8 cellular contexts compared by ENCODE assay signal in genomic region chr21:42527489-42528158, GRCh38. TPM values are rescaled to one million over a fixed set of nuclear protein-coding genes. Genes with fewer than 3 reads are reported as not detected.
DNase-seq lines count a peak whose midpoint lies in the region; ATAC-seq and TF ChIP-seq lines count a peak whose summit lies in the region.

No MANE protein-coding gene starts in this region.

- no peak overlapping the region for H2AFZ ChIP-seq in DND-41 (ENCODE audit: low read depth, low read length)

- peak overlapping the region; percentile 79 for H3K4me2 ChIP-seq in DND-41 (ENCODE audit: insufficient read depth, low read length)

- DNase-seq in DND-41, result peak; percentile 82
- peak; percentile 67 for DNase-seq in activated CD8-positive, alpha-beta memory T cell treated with anti-CD3 and anti-CD28 coated beads, Interleukin-2, amount 50 U/mL, for 48 hours
- no peak for DNase-seq in lower lobe of right lung
- DNase-seq in type B pancreatic cell (ENCODE audit: extremely low spot score, unreplicated experiment), result no peak
- DNase-seq in putamen (ENCODE audit: low spot score), result no peak
- no peak for DNase-seq in ACHN

- H3K79me2 ChIP-seq in DND-41 (ENCODE audit: insufficient read depth, low read length), result no peaks in the 10 kb centered on the region

- H3K27me3 ChIP-seq in DND-41 (ENCODE audit: insufficient read depth, low read length, poor library complexity), result no peaks in the 10 kb centered on the region
- no peaks in the 10 kb centered on the region for H3K27me3 ChIP-seq in lower lobe of right lung (ENCODE audit: low read depth)

- intact Hi-C loops in lower lobe of right lung (cut with DNase I), result no loop called here

- peaks cover 26% of the 10 kb centered on the region for H3K4me1 ChIP-seq in DND-41 (ENCODE audit: insufficient read depth, low read length)
- peaks cover 79% of the 10 kb centered on the region for H3K4me1 ChIP-seq in lower lobe of right lung

- H3K4me3 ChIP-seq in DND-41 (ENCODE audit: low read depth in 1 of 2, low read length in 2 of 2) (peak overlapping the region in 1 of 2 experiments; percentile 49; a peak in 2 of 4 replicates), lower lobe of right lung (peak overlapping the region; percentile 25)

- H3K27ac ChIP-seq in DND-41 (ENCODE audit: low read length) (peak overlapping the region; percentile 66), lower lobe of right lung (peak overlapping the region; percentile 75)

- H3K36me3 Mint-ChIP-seq in type B pancreatic cell, result peaks cover 5% of the 10 kb centered on the region

- peaks cover 43% of the 10 kb centered on the region for H3K4me1 Mint-ChIP-seq in type B pancreatic cell (ENCODE audit: unreplicated experiment)

- H3K9ac ChIP-seq in DND-41 (ENCODE audit: low read depth, low read length), result peak overlapping the region; percentile 38

- H3K9me3 ChIP-seq in DND-41 (ENCODE audit: insufficient read depth, low read length, severe bottlenecking) (no peaks in the 10 kb centered on the region), lower lobe of right lung (no peaks in the 10 kb centered on the region)

- peak overlapping the region; percentile 28 for H3K4me3 Mint-ChIP-seq in type B pancreatic cell

- H3K9me3 Mint-ChIP-seq in type B pancreatic cell, result no peaks in the 10 kb centered on the region

- peaks cover 27% of the 10 kb centered on the region for H4K20me1 ChIP-seq in DND-41 (ENCODE audit: insufficient read depth, low read length)

- no peak for TF ChIP-seq CTCF in DND-41 (IDR thresholded peaks at IDR 0.05; ENCODE audit: borderline replicate concordance, extremely low read depth, low read length, poor library complexity, severe bottlenecking)
- TF ChIP-seq CTCF in lower lobe of right lung (IDR thresholded peaks at IDR 0.05), result no peak
- no peak for TF ChIP-seq CTCF in type B pancreatic cell (conservative IDR thresholded peaks at IDR 0.05)

- no peaks in the 10 kb centered on the region for H3K27me3 Mint-ChIP-seq in type B pancreatic cell

- ATAC-seq in DND-41 (ENCODE audit: insufficient read depth, low read depth) (peak; percentile 99), HG02852 (IDR thresholded peaks at IDR 0.05; ENCODE audit: unreplicated experiment) (peak; percentile 34), lower lobe of right lung (no peak), HG03571 (IDR thresholded peaks at IDR 0.05; ENCODE audit: unreplicated experiment) (no peak)

- peak overlapping the region; percentile 56 for H3K27ac Mint-ChIP-seq in type B pancreatic cell

- H3K36me3 ChIP-seq in DND-41 (ENCODE audit: insufficient read depth, low read length), result 0 out of 2 replicates have a peak, but pooled peaks cover 6% of the 10 kb centered on the region
- H3K36me3 ChIP-seq in lower lobe of right lung, result peaks cover 13% of the 10 kb centered on the region

- in situ Hi-C loops in ACHN (cut with HindIII; ENCODE audit: low pct_ligation_motif_present, low pct_unique_long_range_greater_than_20kb, low sequenced_read_pairs), result no loop called here

RNA-seq across cellular contexts. Expression of gene SLC37A1, which starts 14.0 kb away (rescaled TPM):
- total RNA-seq in lower lobe of right lung (28.9 TPM), type B pancreatic cell (ENCODE audit: low replicate concordance) (24.8 and 44.2 TPM in 2 replicates)

RNA-seq across cellular contexts. Expression of gene RSPH1, which starts 31.6 kb away (rescaled TPM):
- total RNA-seq in lower lobe of right lung (18.1 TPM), type B pancreatic cell (ENCODE audit: low replicate concordance) (2.1 and 5.2 TPM in 2 replicates)

Comparison
In these comparisons a context has a peak if more than half of its experiments do, and no peak if none do; other contexts are left out.
1. ATAC-seq: peak in DND-41 (single experiment) and HG02852 (single experiment); none in lower lobe of right lung (0 of 2) and HG03571 (single experiment).
2. DNase-seq: peak in DND-41 (single experiment) and activated CD8-positive, alpha-beta memory T cell treated with anti-CD3 and anti-CD28 coated beads, Interleukin-2, amount 50 U/mL, for 48 hours (single experiment); none in lower lobe of right lung (single experiment), type B pancreatic cell (single experiment), putamen (single experiment) and ACHN (single experiment).